In the genomic region with DNA sequence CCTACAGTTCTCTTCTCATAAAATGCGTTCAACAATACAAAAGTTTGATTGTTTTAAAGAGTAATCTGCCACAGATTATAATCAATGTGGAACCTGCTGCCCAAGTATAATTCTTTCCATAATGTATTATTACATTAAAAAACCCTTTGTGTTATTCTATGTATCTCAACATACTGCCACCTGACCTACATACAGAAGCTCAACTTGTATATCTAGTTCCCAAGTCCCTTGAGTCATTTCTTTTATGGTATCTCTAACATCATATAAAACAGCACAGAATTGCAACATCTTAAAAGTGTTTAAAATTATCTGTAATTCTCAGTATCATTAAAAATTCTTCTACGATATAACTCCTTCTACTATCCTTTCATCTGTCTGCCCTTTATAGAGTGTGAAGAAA, we compare ENCODE assay signal across 16 cellular contexts.
"Had no signal": no experiment of that assay in that cellular context is flagged by ENCODE, and none has a peak within 500 bp of the region (broad histone marks: within the 10 kb centered on the region; RNA-seq: fewer than 3 reads in every experiment).

No MANE protein-coding gene starts in this region.

- H3K27ac Mint-ChIP-seq: activated B cell treated with CpG ODN at 0.5 μM for 24 hours; activated CD4-positive, alpha-beta T cell treated with anti-CD3 and anti-CD28 coated beads, Interleukin-2, amount 10 ng/mL, durations not matched to agents 24 days and 14 days; activated naive CD4-positive, alpha-beta T cell treated with anti-CD3 and anti-CD28 coated beads, Interleukin-2, amount 10 ng/mL, durations not matched to agents 7 days and 5 days; activated T-helper 17 cell treated with anti-CD3 and anti-CD28 coated beads, Interleukin-2, amount 50 U/mL, for 72 hours; dendritic cell treated with granulocyte-macrophage colony-stimulating factor and Interleukin-4, amounts not matched to agents 40 ng/mL and 50 ng/mL, for 4 days had no signal

- FAIRE-seq: frontal cortex, kidney had no signal

- H3K27me3 ChIP-seq: body of pancreas had no signal

- H3K4me3 ChIP-seq: body of pancreas, SK-N-MC had no signal

- H3K27me3 Mint-ChIP-seq: activated B cell treated with CpG ODN at 0.5 μM for 24 hours; activated CD4-positive, alpha-beta T cell treated with anti-CD3 and anti-CD28 coated beads, Interleukin-2, amount 10 ng/mL, durations not matched to agents 24 days and 14 days; activated naive CD4-positive, alpha-beta T cell treated with anti-CD3 and anti-CD28 coated beads, Interleukin-2, amount 10 ng/mL, durations not matched to agents 7 days and 5 days; activated T-helper 17 cell treated with anti-CD3 and anti-CD28 coated beads, Interleukin-2, amount 50 U/mL, for 72 hours; central memory CD8-positive, alpha-beta T cell; dendritic cell treated with granulocyte-macrophage colony-stimulating factor and Interleukin-4, amounts not matched to agents 40 ng/mL and 50 ng/mL, for 4 days; naive B cell had no signal

- ATAC-seq: activated T-helper 17 cell treated with anti-CD3 and anti-CD28 coated beads, Interleukin-2, amount 50 U/mL, for 72 hours; body of pancreas; stimulated activated naive CD8-positive, alpha-beta T cell treated with anti-CD3 and anti-CD28 coated beads, Interleukin-15, Interleukin-2, amounts not matched to agents 100 U/mL and 50 U/mL, for 24 hours had no signal

- H3K4me3 Mint-ChIP-seq: activated B cell treated with CpG ODN at 0.5 μM for 24 hours; activated CD4-positive, alpha-beta T cell treated with anti-CD3 and anti-CD28 coated beads, Interleukin-2, amount 10 ng/mL, durations not matched to agents 24 days and 14 days; activated naive CD4-positive, alpha-beta T cell treated with anti-CD3 and anti-CD28 coated beads, Interleukin-2, amount 10 ng/mL, durations not matched to agents 7 days and 5 days; activated T-helper 17 cell treated with anti-CD3 and anti-CD28 coated beads, Interleukin-2, amount 50 U/mL, for 72 hours; central memory CD8-positive, alpha-beta T cell; dendritic cell treated with granulocyte-macrophage colony-stimulating factor and Interleukin-4, amounts not matched to agents 40 ng/mL and 50 ng/mL, for 4 days; endodermal cell; naive B cell had no signal

- DNase-seq: activated B cell treated with CpG ODN at 0.5 μM for 24 hours; activated CD4-positive, alpha-beta T cell treated with anti-CD3 and anti-CD28 coated beads, Interleukin-2, amount 10 ng/mL, durations not matched to agents 24 days and 14 days; activated naive CD4-positive, alpha-beta T cell treated with anti-CD3 and anti-CD28 coated beads, Interleukin-2, amount 10 ng/mL, durations not matched to agents 7 days and 5 days; body of pancreas; endodermal cell; kidney; naive B cell; occipital lobe; stimulated activated CD4-positive, alpha-beta T cell treated with anti-CD3 and anti-CD28 coated beads, Interleukin-4, amount 100 ng/mL, for 1 hour; stimulated activated CD8-positive, alpha-beta memory T cell treated with anti-CD3 and anti-CD28 coated beads, Interleukin-4, amount 100 ng/mL, for 48 hours; stimulated activated naive CD8-positive, alpha-beta T cell treated with anti-CD3 and anti-CD28 coated beads, Interleukin-15, Interleukin-2, amounts not matched to agents 100 U/mL and 50 U/mL, for 24 hours had no signal

- H3K27ac ChIP-seq: body of pancreas, SK-N-MC had no signal

- H3K9me3 Mint-ChIP-seq: activated B cell treated with CpG ODN at 0.5 μM for 24 hours; activated T-helper 17 cell treated with anti-CD3 and anti-CD28 coated beads, Interleukin-2, amount 50 U/mL, for 72 hours; central memory CD8-positive, alpha-beta T cell; dendritic cell treated with granulocyte-macrophage colony-stimulating factor and Interleukin-4, amounts not matched to agents 40 ng/mL and 50 ng/mL, for 4 days; endodermal cell had no signal

- H3K9me3 ChIP-seq: body of pancreas had no signal
